In genomic region chr7:143906895-143907294, GRCh38 we compare ENCODE assay signal across 22 cellular contexts. TPM values are rescaled to one million over a fixed set of nuclear protein-coding genes. Genes with fewer than 3 reads are reported as not detected.
"Had no signal": no experiment of that assay in that cellular context is flagged by ENCODE, and none has a peak within 500 bp of the region (broad histone marks: within the 10 kb centered on the region; RNA-seq: fewer than 3 reads in every experiment).

No MANE protein-coding gene starts in this region.

- H3K27me3 ChIP-seq: gastrocnemius medialis, heart left ventricle, transverse colon had no signal

- H3K9me3 ChIP-seq: gastrocnemius medialis, heart left ventricle, left ventricle myocardium inferior, transverse colon had no signal

- H3K36me3 ChIP-seq: gastrocnemius medialis, heart left ventricle, left ventricle myocardium inferior, transverse colon had no signal

- H3K27ac ChIP-seq: gastrocnemius medialis, heart left ventricle, left ventricle myocardium inferior, transverse colon had no signal

- H3K27ac Mint-ChIP-seq: activated CD4-positive, alpha-beta T cell treated with anti-CD3 and anti-CD28 coated beads, Interleukin-2, amount 10 ng/mL, durations not matched to agents 24 days and 14 days; natural killer cell had no signal

- FAIRE-seq: astrocyte, bronchial epithelial cell had no signal

- H3K4me3 Mint-ChIP-seq: activated CD4-positive, alpha-beta T cell treated with anti-CD3 and anti-CD28 coated beads, Interleukin-2, amount 10 ng/mL, durations not matched to agents 24 days and 14 days; natural killer cell had no signal

- H3K4me3 ChIP-seq: gastrocnemius medialis, heart left ventricle, left ventricle myocardium inferior, transverse colon had no signal

- DNase-seq: activated CD4-positive, alpha-beta T cell treated with anti-CD3 and anti-CD28 coated beads, Interleukin-2, amount 10 ng/mL, durations not matched to agents 24 days and 14 days; activated CD4-positive, CD25-positive, alpha-beta regulatory T cell; activated CD8-positive, alpha-beta memory T cell treated with anti-CD3 and anti-CD28 coated beads for 24 hours; activated naive CD4-positive, alpha-beta T cell; gastrocnemius medialis; heart left ventricle; left ventricle myocardium inferior; mesenchymal stem cell; natural killer cell; nucleus accumbens; stimulated activated CD4-positive, alpha-beta T cell treated with anti-CD3 and anti-CD28 coated beads, Interleukin-15, amount 100 ng/mL, for 24 hours; stimulated activated CD4-positive, alpha-beta T cell treated with anti-CD3 and anti-CD28 coated beads, Interleukin-4, amount 100 ng/mL, for 1 hour; stimulated activated naive CD4-positive, alpha-beta T cell; transverse colon had no signal

- H3K36me3 Mint-ChIP-seq: natural killer cell had no signal

- H3K9me3 Mint-ChIP-seq: activated CD4-positive, alpha-beta T cell treated with anti-CD3 and anti-CD28 coated beads, Interleukin-2, amount 10 ng/mL, durations not matched to agents 24 days and 14 days; natural killer cell had no signal

RNA-seq across cellular contexts. Expression of gene OR2F2, which starts 28.1 kb away (rescaled TPM):
- total RNA-seq: activated CD4-positive, alpha-beta T cell treated with anti-CD3 and anti-CD28 coated beads, Interleukin-2, amount 10 ng/mL, durations not matched to agents 24 days and 14 days; astrocyte; bronchial epithelial cell; cerebellum; dermis microvascular lymphatic vessel endothelial cell; epithelial cell of proximal tubule; gastrocnemius medialis; heart left ventricle; kidney epithelial cell; left ventricle myocardium inferior; natural killer cell; skeletal muscle tissue; T-helper 2 cell treated with Interferon-gamma antibody and Interleukin-4, amounts not matched to agents 100 ng/mL and 5 ng/mL, for 36 hours; transverse colon had no signal
- polyA plus RNA-seq: heart left ventricle had no signal

RNA-seq across cellular contexts. Expression of gene OR2F1, which starts 47.7 kb away (rescaled TPM):
- total RNA-seq: activated CD4-positive, alpha-beta T cell treated with anti-CD3 and anti-CD28 coated beads, Interleukin-2, amount 10 ng/mL, durations not matched to agents 24 days and 14 days; astrocyte; bronchial epithelial cell; dermis microvascular lymphatic vessel endothelial cell; epithelial cell of proximal tubule; gastrocnemius medialis; heart left ventricle; left ventricle myocardium inferior; natural killer cell; skeletal muscle tissue; T-helper 2 cell treated with Interferon-gamma antibody and Interleukin-4, amounts not matched to agents 100 ng/mL and 5 ng/mL, for 36 hours; transverse colon had no signal
- polyA plus RNA-seq: heart left ventricle had no signal
